1 cellular context compared by ENCODE assay signal in genomic region chr12:9662488-9662887, GRCh38.
TF ChIP-seq lines count a peak whose summit lies in the region.

No MANE protein-coding gene starts in this region.

TF ChIP-seq in SK-N-SH, 30 proteins besides CTCF, POLR2A, EP300 and RAD21 (continued from another document):
- no peak for TF ChIP-seq ZBTB33 (IDR thresholded peaks at IDR 0.05; ENCODE audit: borderline replicate concordance, low read depth)
